ENCODE assay signal across 14 cellular contexts in the genomic region with DNA sequence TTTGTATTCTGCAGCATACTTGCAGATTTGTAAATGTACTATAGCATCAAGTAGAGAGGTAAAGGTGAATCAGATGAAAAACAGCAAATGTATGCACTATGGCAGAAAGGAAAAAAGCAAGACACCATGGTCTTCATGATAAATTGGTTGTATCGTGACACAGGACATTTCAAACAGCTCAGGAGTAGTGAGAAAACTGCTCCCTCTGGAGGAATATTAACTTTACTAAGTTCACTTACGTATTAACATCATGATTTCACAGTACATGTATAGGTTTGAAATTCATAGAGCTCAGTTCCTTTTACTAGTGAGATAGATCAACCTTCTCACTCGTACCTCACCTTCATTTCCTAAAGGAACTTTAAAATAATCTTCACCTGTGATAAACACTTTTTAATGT. TPM values are rescaled to one million over a fixed set of nuclear protein-coding genes. Genes with fewer than 3 reads are reported as not detected.
DNase-seq lines count a peak whose midpoint lies in the region; ATAC-seq and TF ChIP-seq lines count a peak whose summit lies in the region.
"Had no signal": no experiment of that assay in that cellular context is flagged by ENCODE, and none has a peak within 500 bp of the region (broad histone marks: within the 10 kb centered on the region; RNA-seq: fewer than 3 reads in every experiment).

No MANE protein-coding gene starts in this region.

- peak; percentile 18 for DNase-seq in NCI-H1105 treated with DMSO at 0.1 percent for 48 hours (lab: John Stamatoyannopoulos, UW)
- DNase-seq in NCI-H1105 (lab: John Stamatoyannopoulos, UW) = no peak
- DNase-seq in HCEC 1CT = peak; percentile 13
- DNase-seq in Panc1 (ENCODE audit: low read depth, low spot score) = no peak
- DNase-seq in left lung = no peak
- DNase-seq in HK-2 (ENCODE audit: unreplicated experiment) = no peak
- DNase-seq in activated CD4-positive, CD25-positive, alpha-beta regulatory T cell (lab: John Stamatoyannopoulos, UW) = no peak
- no peak for DNase-seq in activated CD8-positive, alpha-beta T cell treated with anti-CD3 and anti-CD28 coated beads, Interleukin-2, amount 10 ng/mL, durations not matched to agents 7 days and 5 days
- DNase-seq: activated naive CD4-positive, alpha-beta T cell; Calu3; stimulated activated naive B cell treated with anti-CD40 and anti-IgM and Interleukin-4, amounts not matched to agents 10 μg/mL and 1 μg/mL and 100 μg/mL, for 72 hours; uterus; WERI-Rb-1 had no signal

- peaks cover 30% of the 10 kb centered on the region for H3K36me3 Mint-ChIP-seq in activated CD8-positive, alpha-beta T cell treated with anti-CD3 and anti-CD28 coated beads, Interleukin-2, amount 10 ng/mL, durations not matched to agents 7 days and 5 days (ENCODE audit: low read depth)

- H3K9me3 ChIP-seq in Panc1 (ENCODE audit: control insufficient read depth, insufficient read depth, low read depth, low read length) (no peaks in the 10 kb centered on the region), left lung (no peaks in the 10 kb centered on the region)
- H3K9me3 ChIP-seq: uterus had no signal

- intact Hi-C loops in Panc1 (cut with micrococcal nuclease; ENCODE audit: unreplicated experiment) = no loop called here
- intact Hi-C loops in left lung (cut with DNase I) = no loop called here

- H3K4me1 ChIP-seq in Panc1 (ENCODE audit: control insufficient read depth, insufficient read depth, low read length) (peaks cover 5% of the 10 kb centered on the region; the same call in 1 of the 2 replicates), left lung (peaks cover 0 to 21% of the 10 kb centered on the region in 2 donors)
- H3K4me1 ChIP-seq: uterus had no signal

- CTCF ChIA-PET in Panc1 (lab: Charles Lee) = interaction anchor here (1.0 kb wide), 1 partner anchor 244 kb away, joined by 4 read pairs; no protein-coding TSS in a partner anchor
- CTCF ChIA-PET in activated CD8-positive, alpha-beta T cell treated with anti-CD3 and anti-CD28 coated beads, Interleukin-2, amount 10 ng/mL, durations not matched to agents 7 days and 5 days (lab: Charles Lee) = interaction anchor here (0.8 to 1.6 kb wide), 2 partner anchors 12 to 243 kb away, joined by 4 read pairs; no protein-coding TSS in a partner anchor

- POLR2A ChIA-PET in Panc1 (lab: Charles Lee) = no interaction called here
- POLR2A ChIA-PET in activated CD8-positive, alpha-beta T cell treated with anti-CD3 and anti-CD28 coated beads, Interleukin-2, amount 10 ng/mL, durations not matched to agents 7 days and 5 days (lab: Charles Lee) = no interaction called here

- no peak overlapping the region for H3K4me3 Mint-ChIP-seq in activated CD8-positive, alpha-beta T cell treated with anti-CD3 and anti-CD28 coated beads, Interleukin-2, amount 10 ng/mL, durations not matched to agents 7 days and 5 days
- H3K4me3 Mint-ChIP-seq: stimulated activated naive B cell treated with anti-CD40 and anti-IgM and Interleukin-4, amounts not matched to agents 10 μg/mL and 1 μg/mL and 100 μg/mL, for 72 hours had no signal

- H3K4me3 ChIP-seq in Panc1 (ENCODE audit: low read depth in 2 of 2, low read length in 2 of 2) (no peak overlapping the region), left lung (no peak overlapping the region)
- H3K4me3 ChIP-seq: uterus had no signal

- no peak for ATAC-seq in Panc1
- peak; percentile 25 for ATAC-seq in left lung
- ATAC-seq in activated CD8-positive, alpha-beta T cell treated with anti-CD3 and anti-CD28 coated beads, Interleukin-2, amount 10 ng/mL, durations not matched to agents 7 days and 5 days = no peak
- ATAC-seq: SK-N-SH treated with all-trans-retinoic acid at 6 μM for 48 hours; stimulated activated naive B cell treated with anti-CD40 and anti-IgM and Interleukin-4, amounts not matched to agents 10 μg/mL and 1 μg/mL and 100 μg/mL, for 72 hours had no signal

- no peaks in the 10 kb centered on the region for H3K9me3 Mint-ChIP-seq in activated CD8-positive, alpha-beta T cell treated with anti-CD3 and anti-CD28 coated beads, Interleukin-2, amount 10 ng/mL, durations not matched to agents 7 days and 5 days (ENCODE audit: insufficient read depth)
- H3K9me3 Mint-ChIP-seq: stimulated activated naive B cell treated with anti-CD40 and anti-IgM and Interleukin-4, amounts not matched to agents 10 μg/mL and 1 μg/mL and 100 μg/mL, for 72 hours had no signal

- TF ChIP-seq CTCF in Panc1 (IDR thresholded peaks at IDR 0.05) (peak; percentile 11; the same call in 1 of the 2 replicates), left lung (IDR thresholded peaks at IDR 0.05) (no peak)

- no peaks in the 10 kb centered on the region for H3K27me3 Mint-ChIP-seq in activated CD8-positive, alpha-beta T cell treated with anti-CD3 and anti-CD28 coated beads, Interleukin-2, amount 10 ng/mL, durations not matched to agents 7 days and 5 days (ENCODE audit: low read depth)
- H3K27me3 Mint-ChIP-seq: stimulated activated naive B cell treated with anti-CD40 and anti-IgM and Interleukin-4, amounts not matched to agents 10 μg/mL and 1 μg/mL and 100 μg/mL, for 72 hours had no signal

- H3K27ac ChIP-seq in Panc1 (ENCODE audit: low read length) (no peak overlapping the region), left lung (peak overlapping the region in 1 of 2 donors; percentile 93)
- H3K27ac ChIP-seq: uterus, WERI-Rb-1 had no signal

- peaks cover 17% of the 10 kb centered on the region for H3K4me1 Mint-ChIP-seq in activated CD8-positive, alpha-beta T cell treated with anti-CD3 and anti-CD28 coated beads, Interleukin-2, amount 10 ng/mL, durations not matched to agents 7 days and 5 days (ENCODE audit: low read depth)

- no peaks in the 10 kb centered on the region for H3K27me3 ChIP-seq in Panc1 (ENCODE audit: control insufficient read depth, insufficient read depth, low read length)
- no peaks in the 10 kb centered on the region for H3K27me3 ChIP-seq in left lung
- H3K27me3 ChIP-seq: uterus had no signal

- no peaks in the 10 kb centered on the region; the same call in 1 of the 2 replicates for H3K36me3 ChIP-seq in Panc1 (ENCODE audit: control insufficient read depth, insufficient read depth, low read length)
- peaks cover 0 to 43% of the 10 kb centered on the region in 2 donors for H3K36me3 ChIP-seq in left lung
- H3K36me3 ChIP-seq: uterus had no signal

- no TSS peak for BruUV-seq in Panc1 (replicated peaks; lab: Mats Ljungman, UMichigan)

- H3K27ac Mint-ChIP-seq in activated CD8-positive, alpha-beta T cell treated with anti-CD3 and anti-CD28 coated beads, Interleukin-2, amount 10 ng/mL, durations not matched to agents 7 days and 5 days = no peak overlapping the region
- H3K27ac Mint-ChIP-seq: stimulated activated naive B cell treated with anti-CD40 and anti-IgM and Interleukin-4, amounts not matched to agents 10 μg/mL and 1 μg/mL and 100 μg/mL, for 72 hours had no signal

- in situ Hi-C loops in Panc1 (cut with HindIII; ENCODE audit: low pct_unique_long_range_greater_than_20kb, low sequenced_read_pairs) = no loop called here

RNA-seq across cellular contexts. Expression of gene MBIP, which starts 6.5 kb away (rescaled TPM):
- total RNA-seq in Panc1 (2021; ENCODE audit: unreplicated experiment) = 9.8 TPM
- polyA plus RNA-seq in Panc1 (2012; ENCODE audit: insufficient read length) = 6.1 TPM
- total RNA-seq in left lung = 100 to 1,000 TPM in 1 of 2 donors, 10 to 100 TPM in 1; 85.1 to 140 TPM
- 10 to 100 TPM; 18.3 to 23.0 TPM for total RNA-seq in activated CD8-positive, alpha-beta T cell treated with anti-CD3 and anti-CD28 coated beads, Interleukin-2, amount 10 ng/mL, durations not matched to agents 7 days and 5 days

Comparison
In these comparisons a context has a peak if more than half of its experiments do, and no peak if none do; other contexts are left out.
1. DNase-seq: peak in NCI-H1105 treated with DMSO at 0.1 percent for 48 hours (single experiment) and HCEC 1CT (single experiment); none in NCI-H1105 (single experiment), Panc1 (single experiment), left lung (0 of 2), HK-2 (single experiment), activated CD4-positive, CD25-positive, alpha-beta regulatory T cell (0 of 4) and activated CD8-positive, alpha-beta T cell treated with anti-CD3 and anti-CD28 coated beads, Interleukin-2, amount 10 ng/mL, durations not matched to agents 7 days and 5 days (single experiment).